10 cellular contexts compared by ENCODE assay signal in genomic region chr2:188788621-188789020, GRCh38.
DNase-seq lines count a peak whose midpoint lies in the region; ATAC-seq and TF ChIP-seq lines count a peak whose summit lies in the region.
"Had no signal": no experiment of that assay in that cellular context is flagged by ENCODE, and none has a peak within 500 bp of the region (broad histone marks: within the 10 kb centered on the region; RNA-seq: fewer than 3 reads in every experiment).

No MANE protein-coding gene starts in this region.

- no peak overlapping the region; the same call in 1 of the 2 replicates for H3K9ac ChIP-seq in SK-N-SH
- H3K9ac ChIP-seq: KMS-11 had no signal

- peaks cover 41% of the 10 kb centered on the region for H3F3A ChIP-seq in SK-N-SH (replicated peaks; ENCODE audit: insufficient read depth)

- H3K4me3 ChIP-seq in SK-N-SH (ENCODE audit: low read depth in 2 of 2, low read length in 1 of 2) (no peak overlapping the region), prostate gland (no peak overlapping the region)

- peak overlapping the region; percentile 51; the same call in 1 of the 2 replicates for H3K4me2 ChIP-seq in SK-N-SH
- H3K4me2 ChIP-seq: KMS-11 had no signal

- POLR2A ChIA-PET in SK-N-SH (lab: Yijun Ruan, JAX), result interaction anchor here (0.6 kb wide), 1 partner anchor 746 kb away, joined by 3 read pairs; no protein-coding TSS in a partner anchor

- H3K36me3 ChIP-seq in SK-N-SH (replicated peaks in 1 of 2; ENCODE audit: control insufficient read depth in 1 of 2, insufficient read depth in 2 of 2, low read length in 1 of 2) (no peaks in the 10 kb centered on the region), prostate gland (no peaks in the 10 kb centered on the region)

- TF ChIP-seq CTCF in SK-N-SH (IDR thresholded peaks at IDR 0.05), result no peak
- no peak for TF ChIP-seq CTCF in prostate gland (IDR thresholded peaks at IDR 0.05)

- no peaks in the 10 kb centered on the region for H3K9me2 ChIP-seq in SK-N-SH

- no peak for ATAC-seq in GM18909 (IDR thresholded peaks at IDR 0.05; ENCODE audit: poor library complexity, unreplicated experiment)
- ATAC-seq in GM19467 (IDR thresholded peaks at IDR 0.05; ENCODE audit: unreplicated experiment), result no peak

- TF ChIP-seq EP300 in SK-N-SH (IDR thresholded peaks at IDR 0.05; ENCODE audit: borderline replicate concordance in 1 of 2, low read depth in 1 of 2, low read length in 1 of 2), result peak in 1 of 2 experiments; percentile 51; a peak in 1 of 4 replicates

- H3K27ac ChIP-seq in SK-N-SH (ENCODE audit: low read depth in 2 of 2, low read length in 1 of 2) (peak overlapping the region; percentile 90 to 100), prostate gland (peak overlapping the region in 1 of 2 donors; percentile 42)
- H3K27ac ChIP-seq: KMS-11 had no signal

- peak; percentile 33 for DNase-seq in DMS53 treated with DMSO at 0.1 percent for 48 hours (lab: John Stamatoyannopoulos, UW; ENCODE audit: unreplicated experiment)
- no peak for DNase-seq in SK-N-SH
- peak; percentile 53 for DNase-seq in foreskin melanocyte
- peak; percentile 9 for DNase-seq in prostate gland (ENCODE audit: low spot score)
- no peak for DNase-seq in hippocampal formation (lab: John Stamatoyannopoulos, UW)
- no peak for DNase-seq in activated CD4-positive, CD25-positive, alpha-beta regulatory T cell (lab: John Stamatoyannopoulos, UW)
- DNase-seq: cerebellar nuclear complex had no signal

- H3K9me3 ChIP-seq in SK-N-SH, result no peaks in the 10 kb centered on the region
- no peaks in the 10 kb centered on the region for H3K9me3 ChIP-seq in prostate gland

- no peaks in the 10 kb centered on the region for H3K79me2 ChIP-seq in SK-N-SH (ENCODE audit: insufficient read depth)

- H2AFZ ChIP-seq in SK-N-SH (ENCODE audit: low read depth), result no peak overlapping the region

- CTCF ChIA-PET in SK-N-SH (lab: Yijun Ruan, JAX), result interaction anchor here (0.7 kb wide), 1 partner anchor 49 kb away, joined by 3 read pairs; no protein-coding TSS in a partner anchor

- no peaks in the 10 kb centered on the region for H4K20me1 ChIP-seq in SK-N-SH (ENCODE audit: insufficient read depth)

- peaks cover 12 to 30% of the 10 kb centered on the region in 2 experiments; a peak in 2 of 4 replicates for H3K4me1 ChIP-seq in SK-N-SH (ENCODE audit: control insufficient read depth in 1 of 2, insufficient read depth in 2 of 2, low read depth in 1 of 2, low read length in 1 of 2)
- no peaks in the 10 kb centered on the region for H3K4me1 ChIP-seq in prostate gland (replicated peaks)

- no peak for TF ChIP-seq POLR2A in prostate gland (IDR thresholded peaks at IDR 0.05)

- intact Hi-C loops in prostate gland (cut with DNase I), result loop anchor here (5.0 kb wide), 1 partner anchor 184 kb away; the partner anchor contains the start of gene COL3A1

- TF ChIP-seq RAD21 in SK-N-SH (IDR thresholded peaks at IDR 0.05; ENCODE audit: low read length), result no peak

- H3K27me3 ChIP-seq in SK-N-SH (ENCODE audit: insufficient read depth), result no peaks in the 10 kb centered on the region
- H3K27me3 ChIP-seq in prostate gland (replicated peaks; ENCODE audit: insufficient read depth), result no peaks in the 10 kb centered on the region

TF ChIP-seq in SK-N-SH, 30 proteins besides CTCF, POLR2A, EP300 and RAD21:
- peak; percentile 79 for TF ChIP-seq JUND (IDR thresholded peaks at IDR 0.05)
- peak; percentile 84 for TF ChIP-seq NFIC (IDR thresholded peaks at IDR 0.05; ENCODE audit: borderline replicate concordance)
- TF ChIP-seq TCF12 (IDR thresholded peaks at IDR 0.05), result peak; percentile 85
- peak; percentile 22; the same call in 1 of the 2 replicates for TF ChIP-seq ELF1 (IDR thresholded peaks at IDR 0.05)
- TF ChIP-seq FOSL2 (IDR thresholded peaks at IDR 0.05; ENCODE audit: borderline replicate concordance, low read depth), result peak; percentile 75
- TF ChIP-seq SMC3 (IDR thresholded peaks at IDR 0.05; ENCODE audit: low read depth, low read length), result no peak
- TF ChIP-seq PBX3 (IDR thresholded peaks at IDR 0.05), result peak; percentile 42; the same call in 1 of the 2 replicates
- TF ChIP-seq REST (IDR thresholded peaks at IDR 0.05; ENCODE audit: low read depth, low read length), result no peak
- TF ChIP-seq YY1 (IDR thresholded peaks at IDR 0.05; ENCODE audit: low read depth), result no peak
- 0 out of 2 replicates have a peak, but pooled peaks have one; percentile 6 for TF ChIP-seq TEAD4 (IDR thresholded peaks at IDR 0.05; ENCODE audit: borderline replicate concordance, insufficient read depth)

Comparison
In these comparisons a context has a peak if more than half of its experiments do, and no peak if none do; other contexts are left out.
1. DNase-seq: peak in DMS53 treated with DMSO at 0.1 percent for 48 hours (single experiment), foreskin melanocyte (single experiment) and prostate gland (single experiment); none in SK-N-SH (single experiment), hippocampal formation (0 of 2) and activated CD4-positive, CD25-positive, alpha-beta regulatory T cell (0 of 4).